ENCODE assay signal across 27 cellular contexts in the genomic region with DNA sequence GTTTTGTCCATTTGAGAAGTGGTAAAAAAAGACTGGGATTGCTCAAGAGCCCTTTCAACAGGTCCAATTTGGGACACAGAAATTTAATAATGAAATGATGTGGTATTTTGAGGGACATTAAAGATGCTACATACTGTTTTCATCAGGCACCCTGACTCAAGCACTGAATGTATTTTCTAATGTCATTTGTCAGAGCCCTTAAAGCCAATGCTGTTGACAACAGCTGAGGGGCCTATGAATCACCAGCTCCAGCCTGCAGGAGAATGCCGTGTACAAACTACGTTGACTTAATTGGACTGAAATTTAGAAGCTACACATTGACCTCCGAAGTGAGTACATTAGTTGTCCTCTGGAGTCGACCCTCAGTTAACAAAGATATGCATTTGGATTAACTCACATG.
DNase-seq lines count a peak whose midpoint lies in the region; ATAC-seq and TF ChIP-seq lines count a peak whose summit lies in the region.
"Had no signal": no experiment of that assay in that cellular context is flagged by ENCODE, and none has a peak within 500 bp of the region (broad histone marks: within the 10 kb centered on the region; RNA-seq: fewer than 3 reads in every experiment).

No MANE protein-coding gene starts in this region.

- CTCF ChIA-PET in BJ (lab: Yijun Ruan, JAX) = interaction anchor here (1.0 kb wide), 1 partner anchor 14 kb away, joined by 4 read pairs; no protein-coding TSS in a partner anchor

- H3K4me1 Mint-ChIP-seq in HFFc6 (ENCODE audit: low read depth) = peaks cover 47% of the 10 kb centered on the region
- H3K4me1 Mint-ChIP-seq: brain, WTC11 had no signal

- peaks cover 7% of the 10 kb centered on the region for H3K4me1 ChIP-seq in smooth muscle cell (ENCODE audit: low read depth)
- H3K4me1 ChIP-seq: sigmoid colon had no signal

- H3K27me3 ChIP-seq in BJ (ENCODE audit: control insufficient read depth, insufficient read depth, low read length) = no peaks in the 10 kb centered on the region
- no peaks in the 10 kb centered on the region for H3K27me3 ChIP-seq in smooth muscle cell (ENCODE audit: low read depth)
- H3K27me3 ChIP-seq: adrenal gland, sigmoid colon had no signal

- no peak overlapping the region for H3K27ac ChIP-seq in smooth muscle cell (ENCODE audit: low read depth)

- POLR2A ChIA-PET in BJ (lab: Charles Lee) = no interaction called here

- H3K27ac Mint-ChIP-seq in HFFc6 = no peak overlapping the region
- H3K27ac Mint-ChIP-seq: activated naive CD4-positive, alpha-beta T cell treated with anti-CD3 and anti-CD28 coated beads for 36 hours; activated T-helper 1 cell treated with anti-CD3 and anti-CD28 coated beads, Interleukin-12 subunit alpha, Interleukin-12 subunit beta, Interleukin-2, Interleukin-4 antibody, amounts not matched to agents 30 ng/mL and 10 ng/mL and 1 ng/mL, durations not matched to agents 14 hours and 24 hours and 36 hours; brain; IgD-negative memory B cell; WTC11 had no signal

- H3K9me3 Mint-ChIP-seq in HFFc6 = peaks cover 13% of the 10 kb centered on the region

- no peaks in the 10 kb centered on the region for H4K20me1 ChIP-seq in smooth muscle cell (ENCODE audit: low read depth)

- peak overlapping the region; percentile 57 for H2AFZ ChIP-seq in smooth muscle cell (ENCODE audit: low read depth)

- H3F3A ChIP-seq in smooth muscle cell (ENCODE audit: low read depth) = no peaks in the 10 kb centered on the region

- no peak overlapping the region for H3K9ac ChIP-seq in smooth muscle cell (ENCODE audit: low read depth)

- no peaks in the 10 kb centered on the region for H3K9me3 ChIP-seq in smooth muscle cell (replicated peaks; ENCODE audit: low read depth)
- H3K9me3 ChIP-seq: sigmoid colon had no signal

- WGBS in smooth muscle cell (ENCODE audit: low lambda C conversion rate) = 58% methylated on average over 4 of the region's 4 CpGs

- no peaks in the 10 kb centered on the region for H3K79me2 ChIP-seq in smooth muscle cell (ENCODE audit: low read depth)

- H3K4me3 ChIP-seq in BJ (ENCODE audit: low read depth, low read length) (no peak overlapping the region), fibroblast of mammary gland (ENCODE audit: control insufficient read depth, low read depth, low read length) (no peak overlapping the region), smooth muscle cell (no peak overlapping the region)
- H3K4me3 ChIP-seq: adrenal gland, lung, sigmoid colon had no signal

- H3K36me3 ChIP-seq in BJ (ENCODE audit: control insufficient read depth, insufficient read depth, low read length) = no peaks in the 10 kb centered on the region
- H3K36me3 ChIP-seq in smooth muscle cell (ENCODE audit: low read depth) = no peaks in the 10 kb centered on the region
- H3K36me3 ChIP-seq: adrenal gland, sigmoid colon had no signal

- H3K4me3 Mint-ChIP-seq in HFFc6 = no peak overlapping the region
- H3K4me3 Mint-ChIP-seq: activated naive CD4-positive, alpha-beta T cell treated with anti-CD3 and anti-CD28 coated beads for 36 hours; activated T-helper 1 cell treated with anti-CD3 and anti-CD28 coated beads, Interleukin-12 subunit alpha, Interleukin-12 subunit beta, Interleukin-2, Interleukin-4 antibody, amounts not matched to agents 30 ng/mL and 10 ng/mL and 1 ng/mL, durations not matched to agents 14 hours and 24 hours and 36 hours; brain; IgD-negative memory B cell; neural crest cell; WTC11 had no signal

- H3K27me3 Mint-ChIP-seq in HFFc6 (ENCODE audit: insufficient read depth) = no peaks in the 10 kb centered on the region
- H3K27me3 Mint-ChIP-seq: brain had no signal

- no peak overlapping the region for H3K4me2 ChIP-seq in smooth muscle cell

- H3K36me3 Mint-ChIP-seq in HFFc6 (ENCODE audit: low read depth) = peaks cover 5% of the 10 kb centered on the region; the same call in 1 of the 2 replicates
- H3K36me3 Mint-ChIP-seq: brain had no signal

- DNase-seq in BJ (ENCODE audit: low read depth) = peak; percentile 69
- peak; percentile 40 for DNase-seq in HFFc6
- DNase-seq in fibroblast of mammary gland (ENCODE audit: low read depth) = peak; percentile 75
- no peak for DNase-seq in smooth muscle cell (lab: John Stamatoyannopoulos, UW; ENCODE audit: unreplicated experiment)
- DNase-seq in stimulated activated CD4-positive, alpha-beta T cell treated with anti-CD3 and anti-CD28 coated beads, Interleukin-2, amount 100 ng/mL, for 48 hours = no peak
- DNase-seq: activated CD4-positive, alpha-beta T cell treated with anti-CD3 and anti-CD28 coated beads, Interleukin-2, amount 50 U/mL, for 1 hour; activated naive CD4-positive, alpha-beta T cell treated with anti-CD3 and anti-CD28 coated beads for 36 hours; adrenal gland; NCI-H1092 treated with DMSO at 0.1 percent for 48 hours; NCI-H187; NCI-H524 treated with DMSO at 0.1 percent for 48 hours; NK-92 treated with Interleukin-12 subunit alpha and Interleukin-12 subunit beta, amount 100 ng/mL, for 24 hours; PC-3; posterior cingulate gyrus; SHP77; sigmoid colon; stimulated activated CD4-positive, alpha-beta T cell treated with anti-CD3 and anti-CD28 coated beads, Interleukin-15, amount 100 ng/mL, for 24 hours; stimulated activated naive CD4-positive, alpha-beta T cell treated with Interleukin-2 at 50 U/mL for 16 hours; T1000 had no signal

- TF ChIP-seq CTCF in BJ (IDR thresholded peaks at IDR 0.05; ENCODE audit: insufficient read depth, low read depth, low read length) = no peak
- no peak for TF ChIP-seq CTCF in HFFc6 (IDR thresholded peaks at IDR 0.05)
- no peak for TF ChIP-seq CTCF in fibroblast of mammary gland (conservative IDR thresholded peaks at IDR 0.05; ENCODE audit: control insufficient read depth, insufficient read depth, low read depth, low read length)
- no peak for TF ChIP-seq CTCF in smooth muscle cell (IDR thresholded peaks at IDR 0.05; ENCODE audit: borderline replicate concordance, insufficient read depth, poor library complexity, severe bottlenecking)

- ATAC-seq in GM18511 (IDR thresholded peaks at IDR 0.05; ENCODE audit: unreplicated experiment) (no peak), GM21786 (IDR thresholded peaks at IDR 0.05; ENCODE audit: unreplicated experiment) (no peak)
- ATAC-seq: PC-3, WTC11 had no signal

Comparison
In these comparisons a context has a peak if more than half of its experiments do, and no peak if none do; other contexts are left out.
1. DNase-seq: peak in BJ (single experiment), HFFc6 (single experiment) and fibroblast of mammary gland (single experiment); none in smooth muscle cell (single experiment) and stimulated activated CD4-positive, alpha-beta T cell treated with anti-CD3 and anti-CD28 coated beads, Interleukin-2, amount 100 ng/mL, for 48 hours (0 of 2).